In the genomic region with DNA sequence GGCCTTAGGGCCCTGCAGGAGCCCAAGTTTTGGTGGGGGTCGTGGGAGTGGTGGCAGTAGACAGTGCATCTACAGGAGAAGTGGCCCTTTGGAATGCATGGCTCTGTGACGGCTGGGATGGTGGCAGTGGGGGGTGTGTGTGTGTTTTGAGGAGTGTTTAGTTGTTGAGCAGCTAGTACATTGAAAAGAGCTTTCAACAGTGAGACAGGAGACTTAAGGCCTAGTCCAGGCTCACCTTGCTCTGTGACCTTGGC, we compare ENCODE assay signal across 8 cellular contexts. TPM values are rescaled to one million over a fixed set of nuclear protein-coding genes. Genes with fewer than 3 reads are reported as not detected.
DNase-seq lines count a peak whose midpoint lies in the region; ATAC-seq and TF ChIP-seq lines count a peak whose summit lies in the region.

No MANE protein-coding gene starts in this region.

- peak overlapping the region; percentile 95 for H3K27ac ChIP-seq in cingulate gyrus (ENCODE audit: low read depth, low read length)
- H3K27ac ChIP-seq in naive thymus-derived CD4-positive, alpha-beta T cell (ENCODE audit: low read depth, low read length): peak overlapping the region; percentile 91

- peak overlapping the region; percentile 88 to 99 (median 96) for H3K27ac Mint-ChIP-seq in naive thymus-derived CD4-positive, alpha-beta T cell

- peak overlapping the region; percentile 69; the same call in 1 of the 2 replicates for H3K4me3 ChIP-seq in BE2C (ENCODE audit: low read depth, low read length)
- H3K4me3 ChIP-seq in Jurkat, Clone E6-1 (ENCODE audit: low read length): peak overlapping the region; percentile 80
- H3K4me3 ChIP-seq in naive thymus-derived CD4-positive, alpha-beta T cell (ENCODE audit: low read length): peak overlapping the region; percentile 83

- no peak for ATAC-seq in naive thymus-derived CD4-positive, alpha-beta T cell
- ATAC-seq in esophagus mucosa: no peak

- H3K4me1 Mint-ChIP-seq in naive thymus-derived CD4-positive, alpha-beta T cell: peaks cover 30 to 42% (median 37%) of the 10 kb centered on the region in 7 donors

- DNase-seq in BE2C: no peak
- peak; percentile 28 for DNase-seq in Jurkat, Clone E6-1 (ENCODE audit: low read depth, low spot score)
- DNase-seq in naive thymus-derived CD4-positive, alpha-beta T cell: peak in 6 of 9 donors; percentile 15 to 32 (median 21)
- no peak for DNase-seq in globus pallidus (ENCODE audit: low spot score)
- no peak for DNase-seq in dedifferentiated amniotic fluid mesenchymal stem cell (ENCODE audit: extremely low spot score)
- DNase-seq in SKM-1 treated with dmso at 0.1 percent for 144 hours (lab: John Stamatoyannopoulos, UW; ENCODE audit: unreplicated experiment): no peak

- no peak for TF ChIP-seq CTCF in BE2C (IDR thresholded peaks at IDR 0.05; ENCODE audit: low read depth, low read length)

- POLR2A ChIA-PET in naive thymus-derived CD4-positive, alpha-beta T cell (lab: Charles Lee): interaction anchor here (0.6 to 5.0 kb wide), 22 partner anchors 12 to 351 kb away, joined by 3 to 62 read pairs (median 5); a partner anchor contains a TSS

- peak overlapping the region; percentile 91 to 100 (median 96) for H3K4me3 Mint-ChIP-seq in naive thymus-derived CD4-positive, alpha-beta T cell

- H3K4me1 ChIP-seq in BE2C: no peaks in the 10 kb centered on the region
- H3K4me1 ChIP-seq in naive thymus-derived CD4-positive, alpha-beta T cell (ENCODE audit: control insufficient read depth in 2 of 2, insufficient read depth in 2 of 2, low read length in 2 of 2): peaks cover 14 to 21% of the 10 kb centered on the region in 2 donors

- H3K9me3 Mint-ChIP-seq in naive thymus-derived CD4-positive, alpha-beta T cell: no peaks in the 10 kb centered on the region

- H3K27me3 ChIP-seq in BE2C: no peaks in the 10 kb centered on the region
- no peaks in the 10 kb centered on the region for H3K27me3 ChIP-seq in naive thymus-derived CD4-positive, alpha-beta T cell (ENCODE audit: control insufficient read depth in 2 of 2, insufficient read depth in 2 of 2, low read length in 2 of 2)

- H3K36me3 ChIP-seq in BE2C: no peaks in the 10 kb centered on the region
- peaks cover 0 to 30% (median 3%) of the 10 kb centered on the region in 3 experiments for H3K36me3 ChIP-seq in naive thymus-derived CD4-positive, alpha-beta T cell (ENCODE audit: control insufficient read depth in 2 of 3, insufficient read depth in 3 of 3, low read length in 3 of 3)

- no peaks in the 10 kb centered on the region for H3K27me3 Mint-ChIP-seq in naive thymus-derived CD4-positive, alpha-beta T cell

- CTCF ChIA-PET in naive thymus-derived CD4-positive, alpha-beta T cell (lab: Charles Lee): interaction anchor here (0.8 to 2.9 kb wide), 13 partner anchors 12 to 612 kb away, joined by 3 to 17 read pairs (median 4); a partner anchor contains a TSS

- no peaks in the 10 kb centered on the region for H3K9me3 ChIP-seq in BE2C
- H3K9me3 ChIP-seq in naive thymus-derived CD4-positive, alpha-beta T cell (ENCODE audit: control insufficient read depth in 2 of 3, low read length in 3 of 3): no peaks in the 10 kb centered on the region

- H3K36me3 Mint-ChIP-seq in naive thymus-derived CD4-positive, alpha-beta T cell: peaks cover 0 to 11% (median 3%) of the 10 kb centered on the region in 5 donors

- intact Hi-C loops in naive thymus-derived CD4-positive, alpha-beta T cell (cut with micrococcal nuclease): loop anchor here (2.0 to 10.0 kb wide), 3 partner anchors 43 to 826 kb away; a partner anchor contains a TSS

RNA-seq across cellular contexts. Expression of a gene that starts 27.1 kb away (rescaled TPM):
- polyA plus RNA-seq in BE2C (2012; ENCODE audit: insufficient read depth, insufficient read length, low read depth): 18.2 TPM
- polyA plus RNA-seq in Jurkat, Clone E6-1 (2012; ENCODE audit: insufficient read depth, insufficient read length): 8.2 TPM
- total RNA-seq in naive thymus-derived CD4-positive, alpha-beta T cell: 1 to 10 TPM; 1.1 to 5.7 (median 4.3) TPM
- polyA plus RNA-seq in naive thymus-derived CD4-positive, alpha-beta T cell: 1 to 10 TPM; 3.3 to 7.4 TPM
- 1.3 TPM for total RNA-seq in esophagus mucosa

RNA-seq across cellular contexts. Expression of a gene that starts 37.6 kb away (rescaled TPM):
- polyA plus RNA-seq in BE2C (2012; ENCODE audit: insufficient read depth, insufficient read length, low read depth): 396 TPM
- polyA plus RNA-seq in Jurkat, Clone E6-1 (2012; ENCODE audit: insufficient read depth, insufficient read length): 95.3 TPM
- total RNA-seq in naive thymus-derived CD4-positive, alpha-beta T cell: 100 to 1,000 TPM in 1 of 5 experiments, 10 to 100 TPM in 4; 68.5 to 103 (median 79.7) TPM
- polyA plus RNA-seq in naive thymus-derived CD4-positive, alpha-beta T cell: 10 to 100 TPM; 46.7 to 77.0 TPM
- total RNA-seq in esophagus mucosa: 44.9 TPM

RNA-seq across cellular contexts. Expression of a gene that starts 44.2 kb away (rescaled TPM):
- polyA plus RNA-seq in BE2C (2012; ENCODE audit: insufficient read depth, insufficient read length, low read depth): not detected
- 0.21 TPM for polyA plus RNA-seq in Jurkat, Clone E6-1 (2012; ENCODE audit: insufficient read depth, insufficient read length)
- 10 to 100 TPM; 13.8 to 69.7 (median 52.5) TPM for total RNA-seq in naive thymus-derived CD4-positive, alpha-beta T cell
- polyA plus RNA-seq in naive thymus-derived CD4-positive, alpha-beta T cell: 10 to 100 TPM; 26.0 to 56.5 TPM
- total RNA-seq in esophagus mucosa: 1.6 TPM

Comparison
In these comparisons a context has a peak if more than half of its experiments do, and no peak if none do; other contexts are left out.
1. DNase-seq: peak in Jurkat, Clone E6-1 (single experiment) and naive thymus-derived CD4-positive, alpha-beta T cell (6 of 9); none in BE2C (single experiment), globus pallidus (single experiment), dedifferentiated amniotic fluid mesenchymal stem cell (single experiment) and SKM-1 treated with dmso at 0.1 percent for 144 hours (single experiment).
2. Peak in every context shown above with its lines, with median percentiles within 50 percentile points of each other: H3K4me3 ChIP-seq.